In the genomic region with DNA sequence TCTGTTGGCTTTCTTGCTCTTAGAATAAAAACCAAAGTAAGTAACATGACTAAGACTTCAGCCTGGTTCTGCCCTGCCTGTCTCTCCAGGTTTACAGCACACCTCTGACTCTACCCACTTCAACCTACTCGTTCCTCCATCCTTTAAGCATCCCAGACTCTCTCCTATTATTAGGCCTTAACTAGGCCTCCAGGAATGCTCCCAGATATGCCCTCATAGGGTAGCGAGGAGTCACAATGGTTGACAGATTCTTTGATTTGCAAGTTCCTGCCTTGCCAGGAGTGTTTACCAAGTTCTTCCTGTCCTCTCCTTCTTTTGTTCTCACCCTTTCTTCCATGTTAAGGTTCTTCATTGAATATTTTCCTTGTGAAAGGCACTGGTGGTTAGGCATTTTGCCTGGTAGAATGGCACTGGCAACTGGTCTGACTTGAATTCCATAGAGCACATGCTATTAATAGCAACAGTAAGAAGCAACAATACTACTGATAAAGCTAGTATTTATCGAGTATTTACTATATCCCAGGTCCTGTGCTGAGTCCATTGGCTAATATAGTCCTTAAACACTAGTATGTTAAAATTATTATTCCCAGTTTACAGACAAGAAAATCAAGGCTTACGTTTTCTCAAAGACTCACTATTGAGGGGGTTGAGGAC, we compare ENCODE assay signal across 20 cellular contexts.
A peak's percentile ranks its signal among the peaks of the same experiment; 100 is the strongest.
DNase-seq lines count a peak whose midpoint lies in the region; ATAC-seq and TF ChIP-seq lines count a peak whose summit lies in the region.
"Had no signal": no experiment of that assay in that cellular context is flagged by ENCODE, and none has a peak within 500 bp of the region (broad histone marks: within the 10 kb centered on the region; RNA-seq: fewer than 3 reads in every experiment).

No MANE protein-coding gene starts in this region.

- no peaks in the 10 kb centered on the region for H3K79me2 ChIP-seq in GM23338 (replicated peaks; ENCODE audit: insufficient read depth)

- H3K4me3 ChIP-seq in GM23338 (no peak overlapping the region), mesenchymal stem cell (ENCODE audit: insufficient read depth in 1 of 2, low read depth in 1 of 2, low read length in 2 of 2) (no peak overlapping the region), psoas muscle (no peak overlapping the region)
- H3K4me3 ChIP-seq: BLaER1, GM23248, HAP-1 had no signal

- no peak overlapping the region for H3K14ac ChIP-seq in mesenchymal stem cell (ENCODE audit: low read length in 2 of 2)

- H3K9ac ChIP-seq in mesenchymal stem cell (ENCODE audit: low read length) = no peak overlapping the region
- H3K9ac ChIP-seq: BLaER1, GM23248 had no signal

- H2BK5ac ChIP-seq in mesenchymal stem cell (ENCODE audit: low read depth, low read length, poor library complexity, severe bottlenecking) = no peak overlapping the region

- H3K9me3 Mint-ChIP-seq in activated CD4-positive, alpha-beta T cell treated with anti-CD3 and anti-CD28 coated beads, Interleukin-2, amount 10 ng/mL, durations not matched to agents 24 days and 14 days = peaks cover 17% of the 10 kb centered on the region
- peaks cover 2% of the 10 kb centered on the region for H3K9me3 Mint-ChIP-seq in activated CD4-positive, alpha-beta T cell treated with anti-CD3 and anti-CD28 coated beads for 36 hours (ENCODE audit: low read depth)
- H3K9me3 Mint-ChIP-seq in GM23338 = peaks cover 16% of the 10 kb centered on the region

- H3K4me1 ChIP-seq in GM23338 (ENCODE audit: insufficient read depth) (peaks cover 11% of the 10 kb centered on the region; the same call in 1 of the 2 replicates), mesenchymal stem cell (ENCODE audit: control insufficient read depth, insufficient read depth, low read depth, low read length) (peaks cover 1% of the 10 kb centered on the region), psoas muscle (no peaks in the 10 kb centered on the region)
- H3K4me1 ChIP-seq: Caco-2, HAP-1 had no signal

- ATAC-seq in activated CD4-positive, alpha-beta T cell treated with anti-CD3 and anti-CD28 coated beads for 36 hours = no peak
- ATAC-seq in GM23338 (no peak), GM21619 (IDR thresholded peaks at IDR 0.05; ENCODE audit: unreplicated experiment) (no peak), psoas muscle (no peak)
- ATAC-seq: CD8-positive, alpha-beta T cell had no signal

- DNase-seq in activated CD4-positive, alpha-beta T cell treated with anti-CD3 and anti-CD28 coated beads, Interleukin-2, amount 10 ng/mL, durations not matched to agents 24 days and 14 days = peak; percentile 40
- no peak for DNase-seq in activated CD4-positive, alpha-beta T cell treated with anti-CD3 and anti-CD28 coated beads for 36 hours
- DNase-seq in GM23338 (ENCODE audit: low spot score) = no peak
- DNase-seq in astrocyte of the hippocampus (ENCODE audit: low read depth, low spot score) = peak; percentile 18
- no peak for DNase-seq in mesenchymal stem cell
- no peak for DNase-seq in cerebellar cortex (ENCODE audit: low spot score)
- DNase-seq in psoas muscle = no peak
- DNase-seq: Caco-2; CD4-positive, CD25-positive, alpha-beta regulatory T cell; CD8-positive, alpha-beta T cell; DMS153; DND-41; GM23248; HFFc6 had no signal

- WGBS in mesenchymal stem cell = 78% methylated on average over 3 of the region's 4 CpGs
- 79 to 85% (median 83%) methylated on average over 4 of the region's 4 CpGs for WGBS in psoas muscle, 3 donors

- no peak overlapping the region for H3K4me3 Mint-ChIP-seq in activated CD4-positive, alpha-beta T cell treated with anti-CD3 and anti-CD28 coated beads, Interleukin-2, amount 10 ng/mL, durations not matched to agents 24 days and 14 days
- H3K4me3 Mint-ChIP-seq in activated CD4-positive, alpha-beta T cell treated with anti-CD3 and anti-CD28 coated beads for 36 hours = no peak overlapping the region
- H3K4me3 Mint-ChIP-seq in GM23338 = no peak overlapping the region
- H3K4me3 Mint-ChIP-seq: B cell; CD4-positive, CD25-positive, alpha-beta regulatory T cell; CD8-positive, alpha-beta T cell; HFFc6 had no signal

- no peak overlapping the region for H2BK120ac ChIP-seq in mesenchymal stem cell (ENCODE audit: low read depth, low read length)

- H3K4me1 Mint-ChIP-seq in activated CD4-positive, alpha-beta T cell treated with anti-CD3 and anti-CD28 coated beads, Interleukin-2, amount 10 ng/mL, durations not matched to agents 24 days and 14 days = peaks cover 2% of the 10 kb centered on the region
- no peaks in the 10 kb centered on the region for H3K4me1 Mint-ChIP-seq in activated CD4-positive, alpha-beta T cell treated with anti-CD3 and anti-CD28 coated beads for 36 hours
- H3K4me1 Mint-ChIP-seq in GM23338 = peaks cover 5% of the 10 kb centered on the region; the same call in 1 of the 3 replicates
- H3K4me1 Mint-ChIP-seq: B cell had no signal

- no peak overlapping the region for H2AK5ac ChIP-seq in mesenchymal stem cell (ENCODE audit: low read length, severe bottlenecking)

- H3K36me3 Mint-ChIP-seq in activated CD4-positive, alpha-beta T cell treated with anti-CD3 and anti-CD28 coated beads, Interleukin-2, amount 10 ng/mL, durations not matched to agents 24 days and 14 days (ENCODE audit: low read depth) = no peaks in the 10 kb centered on the region
- H3K36me3 Mint-ChIP-seq in activated CD4-positive, alpha-beta T cell treated with anti-CD3 and anti-CD28 coated beads for 36 hours (ENCODE audit: low read depth) = no peaks in the 10 kb centered on the region
- peaks cover 8% of the 10 kb centered on the region; the same call in 2 of the 3 replicates for H3K36me3 Mint-ChIP-seq in GM23338 (ENCODE audit: low read depth)
- H3K36me3 Mint-ChIP-seq: CD4-positive, CD25-positive, alpha-beta regulatory T cell; CD8-positive, alpha-beta T cell had no signal

- H2BK15ac ChIP-seq in mesenchymal stem cell (ENCODE audit: low read depth, poor library complexity, severe bottlenecking) = no peak overlapping the region

- no peaks in the 10 kb centered on the region; the same call in none of the 2 replicates for H3K36me3 ChIP-seq in GM23338 (ENCODE audit: insufficient read depth)
- H3K36me3 ChIP-seq in mesenchymal stem cell (ENCODE audit: control insufficient read depth in 1 of 2, insufficient read depth in 2 of 2, low read depth in 1 of 2, low read length in 2 of 2) = no peaks in the 10 kb centered on the region
- no peaks in the 10 kb centered on the region for H3K36me3 ChIP-seq in psoas muscle (ENCODE audit: insufficient read depth in 1 of 2, low read depth in 1 of 2)
- H3K36me3 ChIP-seq: BLaER1, HAP-1 had no signal

- H3K9me3 ChIP-seq in mesenchymal stem cell (ENCODE audit: control insufficient read depth, low read length) = peaks cover 7% of the 10 kb centered on the region
- H3K9me3 ChIP-seq in psoas muscle = no peaks in the 10 kb centered on the region
- H3K9me3 ChIP-seq: Caco-2, HAP-1 had no signal

- peak overlapping the region; percentile 83; the same call in 1 of the 2 replicates for H2AFZ ChIP-seq in GM23338
- peak overlapping the region; percentile 63 for H2AFZ ChIP-seq in mesenchymal stem cell (ENCODE audit: low read depth, low read length)
- H2AFZ ChIP-seq: GM23248 had no signal

- no peak overlapping the region for H3K4me2 ChIP-seq in GM23338
- H3K4me2 ChIP-seq in mesenchymal stem cell (ENCODE audit: low read length, poor library complexity, severe bottlenecking) = no peak overlapping the region
- H3K4me2 ChIP-seq: BLaER1 had no signal

- no peak overlapping the region for H4K91ac ChIP-seq in mesenchymal stem cell (ENCODE audit: low read length)

- no peaks in the 10 kb centered on the region for H3F3A ChIP-seq in GM23338 (replicated peaks; ENCODE audit: low read depth)

- no peaks in the 10 kb centered on the region for H3K79me1 ChIP-seq in mesenchymal stem cell (replicated peaks; ENCODE audit: low read length, poor library complexity, severe bottlenecking)

- intact Hi-C loops in activated CD4-positive, alpha-beta T cell treated with anti-CD3 and anti-CD28 coated beads, Interleukin-2, amount 10 ng/mL, durations not matched to agents 24 days and 14 days (cut with micrococcal nuclease) = no loop called here
- intact Hi-C loops in activated CD4-positive, alpha-beta T cell treated with anti-CD3 and anti-CD28 coated beads for 36 hours (cut with DNase I, micrococcal nuclease) = no loop called here
- intact Hi-C loops in psoas muscle (cut with DNase I) = no loop called here

- POLR2A ChIA-PET in activated CD4-positive, alpha-beta T cell treated with anti-CD3 and anti-CD28 coated beads for 36 hours (lab: Charles Lee) = no interaction called here

- no peak overlapping the region for H4K8ac ChIP-seq in mesenchymal stem cell (ENCODE audit: low read length)

- no peak overlapping the region; the same call in 1 of the 2 replicates for H3K27ac ChIP-seq in GM23338 (ENCODE audit: low read depth)
- H3K27ac ChIP-seq in mesenchymal stem cell (ENCODE audit: low read length, poor library complexity, severe bottlenecking) = no peak overlapping the region
- H3K27ac ChIP-seq in psoas muscle = no peak overlapping the region
- H3K27ac ChIP-seq: 22Rv1, BLaER1, C4-2B, GM23248 had no signal

- TF ChIP-seq CTCF in GM23338 (conservative IDR thresholded peaks at IDR 0.05; ENCODE audit: low read depth in 2 of 2) (no peak), psoas muscle (IDR thresholded peaks at IDR 0.05) (no peak)

- no peak overlapping the region for H3K23ac ChIP-seq in mesenchymal stem cell (ENCODE audit: low read length in 2 of 2)

- peaks cover 16% of the 10 kb centered on the region for H3K27me3 Mint-ChIP-seq in activated CD4-positive, alpha-beta T cell treated with anti-CD3 and anti-CD28 coated beads, Interleukin-2, amount 10 ng/mL, durations not matched to agents 24 days and 14 days
- H3K27me3 Mint-ChIP-seq in activated CD4-positive, alpha-beta T cell treated with anti-CD3 and anti-CD28 coated beads for 36 hours = peaks cover 2% of the 10 kb centered on the region
- no peaks in the 10 kb centered on the region for H3K27me3 Mint-ChIP-seq in GM23338 (ENCODE audit: insufficient read depth, low read depth, poor library complexity)

- no peak overlapping the region for H3K18ac ChIP-seq in mesenchymal stem cell (ENCODE audit: low read depth in 1 of 2, low read length in 2 of 2)

- CTCF ChIA-PET in activated CD4-positive, alpha-beta T cell treated with anti-CD3 and anti-CD28 coated beads for 36 hours (lab: Charles Lee) = no interaction called here

- H3K27me3 ChIP-seq in GM23338 (ENCODE audit: insufficient read depth) = no peaks in the 10 kb centered on the region
- peaks cover 0 to under 1% of the 10 kb centered on the region in 2 experiments for H3K27me3 ChIP-seq in mesenchymal stem cell (ENCODE audit: control insufficient read depth in 1 of 2, insufficient read depth in 1 of 2, low read length in 2 of 2)
- H3K27me3 ChIP-seq in psoas muscle (ENCODE audit: insufficient read depth in 3 of 3, low read length in 2 of 3) = no peaks in the 10 kb centered on the region
- H3K27me3 ChIP-seq: BLaER1 had no signal

- H4K20me1 ChIP-seq in GM23338 (replicated peaks; ENCODE audit: insufficient read depth) = no peaks in the 10 kb centered on the region
- H4K20me1 ChIP-seq: BLaER1 had no signal

- H3K4ac ChIP-seq in mesenchymal stem cell (ENCODE audit: low read depth in 1 of 2, low read length in 2 of 2) = no peak overlapping the region

- H3K9me2 ChIP-seq in GM23338 (ENCODE audit: insufficient read depth) = peaks cover 4% of the 10 kb centered on the region; the same call in 1 of the 2 replicates

- H3K27ac Mint-ChIP-seq in activated CD4-positive, alpha-beta T cell treated with anti-CD3 and anti-CD28 coated beads, Interleukin-2, amount 10 ng/mL, durations not matched to agents 24 days and 14 days = no peak overlapping the region
- H3K27ac Mint-ChIP-seq in activated CD4-positive, alpha-beta T cell treated with anti-CD3 and anti-CD28 coated beads for 36 hours = no peak overlapping the region
- H3K27ac Mint-ChIP-seq in GM23338 = no peak overlapping the region; the same call in 1 of the 2 replicates
- H3K27ac Mint-ChIP-seq: B cell; CD4-positive, CD25-positive, alpha-beta regulatory T cell; CD8-positive, alpha-beta T cell; HFFc6 had no signal

- H2BK12ac ChIP-seq in mesenchymal stem cell (ENCODE audit: low read length in 2 of 2) = no peak overlapping the region

Comparison
In these comparisons a context has a peak if more than half of its experiments do, and no peak if none do; other contexts are left out.
1. DNase-seq: peak in activated CD4-positive, alpha-beta T cell treated with anti-CD3 and anti-CD28 coated beads, Interleukin-2, amount 10 ng/mL, durations not matched to agents 24 days and 14 days (single experiment) and astrocyte of the hippocampus (single experiment); none in activated CD4-positive, alpha-beta T cell treated with anti-CD3 and anti-CD28 coated beads for 36 hours (single experiment), GM23338 (single experiment), mesenchymal stem cell (single experiment), cerebellar cortex (single experiment) and psoas muscle (0 of 2).